In genomic region chr16:52070341-52071057, GRCh38 we compare ENCODE assay signal across 13 cellular contexts.
"Had no signal": no experiment of that assay in that cellular context is flagged by ENCODE, and none has a peak within 500 bp of the region (broad histone marks: within the 10 kb centered on the region; RNA-seq: fewer than 3 reads in every experiment).

No MANE protein-coding gene starts in this region.

- H3K36me3 Mint-ChIP-seq: naive thymus-derived CD4-positive, alpha-beta T cell had no signal

- H3K4me1 Mint-ChIP-seq: naive thymus-derived CD4-positive, alpha-beta T cell had no signal

- H3K4me3 ChIP-seq: coronary artery, heart left ventricle, sigmoid colon, skin epidermis, uterus had no signal

- H3K4me3 Mint-ChIP-seq: endodermal cell; naive thymus-derived CD4-positive, alpha-beta T cell; nephron progenitor cell had no signal

- H3K27me3 Mint-ChIP-seq: naive thymus-derived CD4-positive, alpha-beta T cell had no signal

- H3K27ac ChIP-seq: coronary artery, heart left ventricle, sigmoid colon, skin epidermis, uterus had no signal

- H3K9me3 ChIP-seq: sigmoid colon, uterus had no signal

- H3K36me3 ChIP-seq: heart left ventricle, sigmoid colon, uterus had no signal

- H3K4me1 ChIP-seq: sigmoid colon, uterus had no signal

- H3K27ac Mint-ChIP-seq: endodermal cell; naive thymus-derived CD4-positive, alpha-beta T cell; nephron progenitor cell had no signal

- DNase-seq: effector CD4-positive, alpha-beta T cell; heart left ventricle; naive thymus-derived CD4-positive, alpha-beta T cell; posterior cingulate gyrus; sigmoid colon; stimulated activated CD4-positive, alpha-beta T cell treated with anti-CD3 and anti-CD28 coated beads, Interleukin-2, amount 100 ng/mL, for 48 hours; stimulated activated naive CD4-positive, alpha-beta T cell treated with Interleukin-2 at 50 U/mL for 16 hours; uterus had no signal

- H3K27me3 ChIP-seq: heart left ventricle, sigmoid colon, uterus had no signal

- ATAC-seq: esophagus mucosa; heart left ventricle; naive thymus-derived CD4-positive, alpha-beta T cell had no signal
